Comparison of ENCODE assay signal across 12 cellular contexts in genomic region chr20:45404438-45404837, GRCh38. TPM values are rescaled to one million over a fixed set of nuclear protein-coding genes. Genes with fewer than 3 reads are reported as not detected.
DNase-seq lines count a peak whose midpoint lies in the region; ATAC-seq and TF ChIP-seq lines count a peak whose summit lies in the region.
"Had no signal": no experiment of that assay in that cellular context is flagged by ENCODE, and none has a peak within 500 bp of the region (broad histone marks: within the 10 kb centered on the region; RNA-seq: fewer than 3 reads in every experiment).

No MANE protein-coding gene starts in this region.

- ATAC-seq in activated B cell treated with CpG ODN at 0.5 μM for 24 hours (ENCODE audit: low read depth) (no peak), psoas muscle (no peak), GM19455 (IDR thresholded peaks at IDR 0.05; ENCODE audit: unreplicated experiment) (no peak)
- no peak for ATAC-seq in naive thymus-derived CD8-positive, alpha-beta T cell

- CTCF ChIA-PET in activated B cell treated with CpG ODN at 0.5 μM for 24 hours (lab: Charles Lee): interaction anchor here (0.8 to 2.4 kb wide), 4 partner anchors 31 to 42 kb away, joined by 3 to 11 read pairs (median 6); no protein-coding TSS in a partner anchor

- H3K27ac ChIP-seq in psoas muscle: no peak overlapping the region
- H3K27ac ChIP-seq: thyroid gland had no signal

- peaks cover 0 to 13% of the 10 kb centered on the region in 2 donors for H3K36me3 ChIP-seq in psoas muscle (ENCODE audit: insufficient read depth in 1 of 2, low read depth in 1 of 2)
- H3K36me3 ChIP-seq: thyroid gland had no signal

- H3K4me1 ChIP-seq in psoas muscle: peaks cover 19% of the 10 kb centered on the region

- peaks cover 17% of the 10 kb centered on the region for H3K4me1 Mint-ChIP-seq in HFFc6 (ENCODE audit: low read depth)
- H3K4me1 Mint-ChIP-seq in activated B cell treated with CpG ODN at 0.5 μM for 24 hours: peaks cover 28% of the 10 kb centered on the region
- H3K4me1 Mint-ChIP-seq in naive thymus-derived CD8-positive, alpha-beta T cell: peaks cover 12 to 30% (median 25%) of the 10 kb centered on the region in 4 donors

- DNase-seq in NCI-H510A treated with DMSO at 0.1 percent for 48 hours (lab: John Stamatoyannopoulos, UW) (peak; percentile 79), NCI-H510A (lab: John Stamatoyannopoulos, UW) (no peak), HFFc6 (no peak), activated B cell treated with CpG ODN at 0.5 μM for 24 hours (no peak), 8988T (no peak), psoas muscle (no peak)
- DNase-seq in naive thymus-derived CD8-positive, alpha-beta T cell: no peak
- DNase-seq: mesendoderm, SW 1271, thyroid gland had no signal

- peak overlapping the region; percentile 29; the same call in 1 of the 2 replicates for H3K4me3 Mint-ChIP-seq in HFFc6
- peak overlapping the region; percentile 59 for H3K4me3 Mint-ChIP-seq in activated B cell treated with CpG ODN at 0.5 μM for 24 hours
- peak overlapping the region; percentile 69 to 86 (median 80) for H3K4me3 Mint-ChIP-seq in naive thymus-derived CD8-positive, alpha-beta T cell

- POLR2A ChIA-PET in activated B cell treated with CpG ODN at 0.5 μM for 24 hours (lab: Charles Lee): interaction anchor here (0.6 to 3.8 kb wide), 2 partner anchors 11 to 189 kb away, joined by 8 to 17 read pairs; partner anchors contain the start of gene PIGT
- POLR2A ChIA-PET in naive thymus-derived CD8-positive, alpha-beta T cell (lab: Charles Lee): interaction anchor here (1.2 to 5.5 kb wide), 2 partner anchors 9 to 12 kb away, joined by 3 to 53 read pairs; partner anchors contain the start of gene PIGT

- H3K36me3 Mint-ChIP-seq in HFFc6 (ENCODE audit: low read depth): peaks cover 11% of the 10 kb centered on the region
- H3K36me3 Mint-ChIP-seq in activated B cell treated with CpG ODN at 0.5 μM for 24 hours (ENCODE audit: low read depth): peaks cover 15% of the 10 kb centered on the region
- H3K36me3 Mint-ChIP-seq in naive thymus-derived CD8-positive, alpha-beta T cell: peaks cover 8 to 21% (median 8%) of the 10 kb centered on the region in 3 donors

- peaks cover 1% of the 10 kb centered on the region for H3K27me3 Mint-ChIP-seq in HFFc6 (ENCODE audit: insufficient read depth)
- no peaks in the 10 kb centered on the region for H3K27me3 Mint-ChIP-seq in activated B cell treated with CpG ODN at 0.5 μM for 24 hours
- peaks cover 0 to 2% (median 0%) of the 10 kb centered on the region in 5 donors for H3K27me3 Mint-ChIP-seq in naive thymus-derived CD8-positive, alpha-beta T cell

- TF ChIP-seq CTCF in HFFc6 (IDR thresholded peaks at IDR 0.05) (no peak), activated B cell treated with CpG ODN at 0.5 μM for 24 hours (IDR thresholded peaks at IDR 0.05) (no peak), psoas muscle (IDR thresholded peaks at IDR 0.05) (no peak)

- intact Hi-C loops in activated B cell treated with CpG ODN at 0.5 μM for 24 hours (cut with micrococcal nuclease): no loop called here
- intact Hi-C loops in psoas muscle (cut with DNase I): no loop called here

- peaks cover 5% of the 10 kb centered on the region for H3K9me3 ChIP-seq in psoas muscle
- H3K9me3 ChIP-seq: thyroid gland had no signal

- H3K9me3 Mint-ChIP-seq in HFFc6: peaks cover 14% of the 10 kb centered on the region
- H3K9me3 Mint-ChIP-seq in activated B cell treated with CpG ODN at 0.5 μM for 24 hours: peaks cover 14% of the 10 kb centered on the region
- peaks cover 0 to 25% (median 9%) of the 10 kb centered on the region in 9 donors for H3K9me3 Mint-ChIP-seq in naive thymus-derived CD8-positive, alpha-beta T cell

- 64 to 78% (median 78%) methylated on average over 1 of the region's 1 CpG for WGBS in psoas muscle, 3 donors

- H3K27me3 ChIP-seq in psoas muscle (ENCODE audit: insufficient read depth in 3 of 3, low read length in 2 of 3): no peaks in the 10 kb centered on the region
- H3K27me3 ChIP-seq: thyroid gland had no signal

- H3K4me3 ChIP-seq in psoas muscle: no peak overlapping the region
- H3K4me3 ChIP-seq: thyroid gland had no signal

- H3K27ac Mint-ChIP-seq in HFFc6: no peak overlapping the region
- H3K27ac Mint-ChIP-seq in activated B cell treated with CpG ODN at 0.5 μM for 24 hours: no peak overlapping the region
- H3K27ac Mint-ChIP-seq in naive thymus-derived CD8-positive, alpha-beta T cell: peak overlapping the region in 8 of 10 donors; percentile 47 to 87 (median 73)

RNA-seq across cellular contexts. Expression of gene DBNDD2, which starts 3.7 kb away (rescaled TPM):
- 10 to 100 TPM; 15.2 to 19.5 (median 19.0) TPM for total RNA-seq in HFFc6 (2021; fragmentation: NEBNext Ultra II Directional; extraction: Animal tissue kit (Norgen Biotek cat#: 25700))
- total RNA-seq in activated B cell treated with CpG ODN at 0.5 μM for 24 hours (2.6 and 2.7 TPM in 2 replicates), psoas muscle (100 to 1,000 TPM; 108 to 180 (median 163) TPM)
- 10 to 100 TPM; 13.6 to 13.9 TPM for total RNA-seq in naive thymus-derived CD8-positive, alpha-beta T cell
- polyA plus RNA-seq in naive thymus-derived CD8-positive, alpha-beta T cell: 10 to 100 TPM; 11.6 to 13.5 (median 13.4) TPM
- polyA plus RNA-seq in psoas muscle: 100 to 1,000 TPM; 151 to 230 (median 162) TPM

RNA-seq across cellular contexts. Expression of gene PIGT, which starts 11.5 kb away (rescaled TPM):
- 10 to 100 TPM; 76.7 to 94.0 (median 81.8) TPM for total RNA-seq in HFFc6 (2021; fragmentation: NEBNext Ultra II Directional; extraction: Animal tissue kit (Norgen Biotek cat#: 25700))
- 65.8 and 74.5 TPM in 2 replicates for total RNA-seq in activated B cell treated with CpG ODN at 0.5 μM for 24 hours
- total RNA-seq in naive thymus-derived CD8-positive, alpha-beta T cell: 10 to 100 TPM; 80.1 to 86.7 TPM
- 10 to 100 TPM; 73.4 to 90.6 (median 73.9) TPM for polyA plus RNA-seq in naive thymus-derived CD8-positive, alpha-beta T cell
- total RNA-seq in psoas muscle: 10 to 100 TPM; 48.0 to 74.9 (median 57.1) TPM
- 100 to 1,000 TPM in 1 of 3 donors, 10 to 100 TPM in 2; 57.3 to 113 (median 94.7) TPM for polyA plus RNA-seq in psoas muscle

RNA-seq across cellular contexts. Expression of gene TP53TG5, which starts 26.3 kb away (rescaled TPM):
- not detected for total RNA-seq in HFFc6 (2021; fragmentation: NEBNext Ultra II Directional; extraction: Animal tissue kit (Norgen Biotek cat#: 25700))
- total RNA-seq in activated B cell treated with CpG ODN at 0.5 μM for 24 hours (not detected in 2 replicates), psoas muscle (under 1 TPM in 2 of 4 donors, not detected in 2; 0.38 to 0.69 TPM)
- total RNA-seq in naive thymus-derived CD8-positive, alpha-beta T cell: under 1 TPM in 1 of 2 experiments, not detected in 1; 0.47 TPM
- polyA plus RNA-seq in naive thymus-derived CD8-positive, alpha-beta T cell: under 1 TPM in 2 of 3 donors, not detected in 1; 0.42 to 0.55 TPM
- 1 to 10 TPM in 1 of 3 donors, under 1 TPM in 2; 0.12 to 1.0 (median 0.16) TPM for polyA plus RNA-seq in psoas muscle
- total RNA-seq: renal cortical epithelial cell, thyroid gland had no signal

RNA-seq across cellular contexts. Expression of gene SYS1, which starts 41.5 kb away (rescaled TPM):
- 10 to 100 TPM; 22.9 to 34.1 (median 27.6) TPM for total RNA-seq in HFFc6 (2021; fragmentation: NEBNext Ultra II Directional; extraction: Animal tissue kit (Norgen Biotek cat#: 25700))
- total RNA-seq in activated B cell treated with CpG ODN at 0.5 μM for 24 hours (31.7 and 35.2 TPM in 2 replicates), psoas muscle (10 to 100 TPM; 17.1 to 29.6 (median 22.9) TPM)
- total RNA-seq in naive thymus-derived CD8-positive, alpha-beta T cell: 10 to 100 TPM; 58.7 to 62.5 TPM
- 10 to 100 TPM; 34.2 to 46.1 (median 36.2) TPM for polyA plus RNA-seq in naive thymus-derived CD8-positive, alpha-beta T cell
- polyA plus RNA-seq in psoas muscle: 10 to 100 TPM; 40.9 to 73.3 (median 58.1) TPM

RNA-seq across cellular contexts. Expression of gene SDC4, which starts 56.2 kb away (rescaled TPM):
- 100 to 1,000 TPM; 122 to 146 (median 135) TPM for total RNA-seq in HFFc6 (2021; fragmentation: NEBNext Ultra II Directional; extraction: Animal tissue kit (Norgen Biotek cat#: 25700))
- total RNA-seq in activated B cell treated with CpG ODN at 0.5 μM for 24 hours (not detected in 2 replicates), psoas muscle (100 to 1,000 TPM in 2 of 4 donors, 10 to 100 TPM in 2; 32.2 to 283 (median 161) TPM)
- under 1 TPM; 0.25 to 0.31 TPM for total RNA-seq in naive thymus-derived CD8-positive, alpha-beta T cell
- under 1 TPM in 2 of 3 donors, not detected in 1; 0.09 to 0.24 TPM for polyA plus RNA-seq in naive thymus-derived CD8-positive, alpha-beta T cell
- 100 to 1,000 TPM in 1 of 3 donors, 10 to 100 TPM in 2; 41.6 to 323 (median 63.9) TPM for polyA plus RNA-seq in psoas muscle

Comparison
In these comparisons a context has a peak if more than half of its experiments do, and no peak if none do; other contexts are left out.
1. H3K27ac Mint-ChIP-seq: peak in naive thymus-derived CD8-positive, alpha-beta T cell (8 of 10); none in HFFc6 (single experiment) and activated B cell treated with CpG ODN at 0.5 μM for 24 hours (single experiment).
2. H3K4me3 Mint-ChIP-seq: peak in every context shown above with its lines; median percentile 80 in naive thymus-derived CD8-positive, alpha-beta T cell; 59 in activated B cell treated with CpG ODN at 0.5 μM for 24 hours; 29 in HFFc6.
3. RNA of gene DBNDD2, which starts 3.7 kb away (total RNA-seq): 108 to 180 TPM in psoas muscle; 15.2 to 19.5 TPM in HFFc6, 13.6 to 13.9 TPM in naive thymus-derived CD8-positive, alpha-beta T cell and 2.6 to 2.7 TPM in activated B cell treated with CpG ODN at 0.5 μM for 24 hours; every median in the first group is over 4 times any median in the second.